19 cellular contexts compared by ENCODE assay signal in the genomic region with DNA sequence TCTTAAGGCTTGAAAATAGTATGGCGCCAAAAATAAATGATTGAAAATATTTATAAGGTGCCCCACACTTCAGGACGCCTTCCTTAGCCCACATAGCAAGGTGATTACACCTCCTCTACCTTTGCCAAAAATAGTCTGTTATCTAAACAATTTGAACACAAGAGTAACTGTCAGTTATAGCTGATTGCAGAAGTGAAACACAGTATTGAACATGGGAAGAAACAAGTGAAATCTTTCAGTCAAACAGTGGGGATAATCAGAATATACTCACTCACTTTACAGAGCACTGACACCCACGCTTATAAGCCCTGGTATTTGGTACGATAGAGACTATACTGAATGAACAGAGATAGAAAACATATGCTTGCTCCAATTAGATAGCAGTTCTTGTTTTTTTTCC.
A peak's percentile ranks its signal among the peaks of the same experiment; 100 is the strongest.
DNase-seq lines count a peak whose midpoint lies in the region; ATAC-seq, FAIRE-seq and TF ChIP-seq lines count a peak whose summit lies in the region.
"Had no signal": no experiment of that assay in that cellular context is flagged by ENCODE, and none has a peak within 500 bp of the region (broad histone marks: within the 10 kb centered on the region; RNA-seq: fewer than 3 reads in every experiment).

No MANE protein-coding gene starts in this region.

- ATAC-seq in GM19324 (IDR thresholded peaks at IDR 0.05; ENCODE audit: low FRiP score, unreplicated experiment) (peak; percentile 61), GM21723 (IDR thresholded peaks at IDR 0.05; ENCODE audit: unreplicated experiment) (peak; percentile 84), HG03432 (IDR thresholded peaks at IDR 0.05; ENCODE audit: unreplicated experiment) (peak; percentile 81), HG02981 (IDR thresholded peaks at IDR 0.05; ENCODE audit: unreplicated experiment) (no peak), T-cell (replicated peaks in 1 of 4) (no peak), GM19452 (IDR thresholded peaks at IDR 0.05; ENCODE audit: unreplicated experiment) (no peak)
- ATAC-seq: Panc1, SK-N-SH treated with all-trans-retinoic acid at 6 μM for 48 hours had no signal

- H3K4me3 Mint-ChIP-seq in T-cell: no peak overlapping the region
- H3K4me3 Mint-ChIP-seq: activated CD4-positive, alpha-beta memory T cell treated with anti-CD3 and anti-CD28 coated beads, Interleukin-2, amount 10 ng/mL, durations not matched to agents 7 days and 5 days; CD8-positive, alpha-beta memory T cell; neural progenitor cell had no signal

- peaks cover 9 to 10% of the 10 kb centered on the region in 2 donors for H3K27me3 Mint-ChIP-seq in T-cell

- FAIRE-seq in GM12891 (lab: Jason Lieb, UNC): peak; percentile 66
- FAIRE-seq: TTC549 had no signal

- no peaks in the 10 kb centered on the region for H3K36me3 Mint-ChIP-seq in T-cell
- H3K36me3 Mint-ChIP-seq: CD8-positive, alpha-beta memory T cell; neural progenitor cell had no signal

- H3K9me3 Mint-ChIP-seq in T-cell: no peaks in the 10 kb centered on the region
- H3K9me3 Mint-ChIP-seq: activated CD4-positive, alpha-beta memory T cell treated with anti-CD3 and anti-CD28 coated beads, Interleukin-2, amount 10 ng/mL, durations not matched to agents 7 days and 5 days; CD8-positive, alpha-beta memory T cell; neural progenitor cell had no signal

- POLR2A ChIA-PET in T-cell (lab: Charles Lee): interaction anchor here (0.5 to 0.6 kb wide), 2 partner anchors 43 to 918 kb away, joined by 3 read pairs; no protein-coding TSS in a partner anchor

- CTCF ChIA-PET in T-cell (lab: Charles Lee): interaction anchor here in 1 of 2 donors (0.8 kb wide), 1 partner anchor 507 kb away, joined by 4 read pairs; no protein-coding TSS in a partner anchor

- H3K27ac Mint-ChIP-seq in T-cell: no peak overlapping the region
- H3K27ac Mint-ChIP-seq: activated CD4-positive, alpha-beta memory T cell treated with anti-CD3 and anti-CD28 coated beads, Interleukin-2, amount 10 ng/mL, durations not matched to agents 7 days and 5 days; CD8-positive, alpha-beta memory T cell; neural progenitor cell had no signal

- DNase-seq in GM12891 (ENCODE audit: insufficient read length, low spot score) (no peak), HT-29 (ENCODE audit: low spot score) (no peak), T-cell (no peak)
- DNase-seq: activated CD4-positive, alpha-beta memory T cell treated with anti-CD3 and anti-CD28 coated beads, Interleukin-2, amount 10 ng/mL, durations not matched to agents 7 days and 5 days; CD8-positive, alpha-beta memory T cell; cerebellar nuclear complex; GOT3; midbrain; NCI-H2029 treated with DMSO at 0.1 percent for 48 hours; NCI-H526 had no signal

- no peaks in the 10 kb centered on the region for H3K4me1 Mint-ChIP-seq in T-cell
- H3K4me1 Mint-ChIP-seq: activated CD4-positive, alpha-beta memory T cell treated with anti-CD3 and anti-CD28 coated beads, Interleukin-2, amount 10 ng/mL, durations not matched to agents 7 days and 5 days; CD8-positive, alpha-beta memory T cell had no signal

- no peak for TF ChIP-seq POLR2A in GM12891 (IDR thresholded peaks at IDR 0.05; ENCODE audit: low read depth, low read length)

TF ChIP-seq in GM12891, 5 proteins besides CTCF, POLR2A, EP300 and RAD21:
- TF ChIP-seq SPI1 (IDR thresholded peaks at IDR 0.05; ENCODE audit: low read depth, low read length) (peak; percentile 90), PAX5 (IDR thresholded peaks at IDR 0.05; ENCODE audit: insufficient read depth, low read length, severe bottlenecking) (no peak)

Comparison
In these comparisons a context has a peak if more than half of its experiments do, and no peak if none do; other contexts are left out.
1. ATAC-seq: peak in GM19324 (single experiment), GM21723 (single experiment) and HG03432 (single experiment); none in HG02981 (single experiment), T-cell (0 of 4) and GM19452 (single experiment).